ENCODE assay signal across 12 cellular contexts in genomic region chr9:17627641-17628040, GRCh38. TPM values are rescaled to one million over a fixed set of nuclear protein-coding genes. Genes with fewer than 3 reads are reported as not detected.
DNase-seq lines count a peak whose midpoint lies in the region; ATAC-seq and TF ChIP-seq lines count a peak whose summit lies in the region.
"Had no signal": no experiment of that assay in that cellular context is flagged by ENCODE, and none has a peak within 500 bp of the region (broad histone marks: within the 10 kb centered on the region; RNA-seq: fewer than 3 reads in every experiment).

No MANE protein-coding gene starts in this region.

- no peak overlapping the region for H3K27ac Mint-ChIP-seq in chondrocyte (ENCODE audit: unreplicated experiment)
- H3K27ac Mint-ChIP-seq: activated CD4-positive, alpha-beta T cell treated with anti-CD3 and anti-CD28 coated beads for 36 hours had no signal

- TF ChIP-seq POLR2A in right lobe of liver (IDR thresholded peaks at IDR 0.05): no peak

- no peaks in the 10 kb centered on the region for H3K9me3 Mint-ChIP-seq in chondrocyte (ENCODE audit: low read depth)

- H3K4me1 Mint-ChIP-seq in chondrocyte (ENCODE audit: low read depth): no peaks in the 10 kb centered on the region
- H3K4me1 Mint-ChIP-seq: activated CD4-positive, alpha-beta T cell treated with anti-CD3 and anti-CD28 coated beads for 36 hours had no signal

- H3K4me1 ChIP-seq in right lobe of liver: peaks cover 0 to 16% (median 5%) of the 10 kb centered on the region in 4 donors

- no peak overlapping the region for H3K4me3 Mint-ChIP-seq in chondrocyte (ENCODE audit: unreplicated experiment)
- H3K4me3 Mint-ChIP-seq: activated CD4-positive, alpha-beta T cell treated with anti-CD3 and anti-CD28 coated beads for 36 hours had no signal

- H3K27ac ChIP-seq in right lobe of liver: no peak overlapping the region

- no peak overlapping the region for H3K4me3 ChIP-seq in right lobe of liver

- H3K36me3 Mint-ChIP-seq in chondrocyte (ENCODE audit: low read depth): no peaks in the 10 kb centered on the region

- 33% methylated on average over 2 of the region's 3 CpGs for whole genome bisulfite sequencing in right lobe of liver (ENCODE audit: insufficient coverage, low coverage, low lambda C conversion rate, missing lambda C conversion rate)

- peak; percentile 69 for DNase-seq in H4 (ENCODE audit: low spot score)
- DNase-seq in NCI-H2029 treated with DMSO at 0.1 percent for 48 hours (lab: John Stamatoyannopoulos, UW): peak; percentile 70
- peak; percentile 81 for DNase-seq in NCI-H82 (lab: John Stamatoyannopoulos, UW)
- peak in 2 of 3 donors; percentile 56 to 64 for DNase-seq in right lobe of liver
- no peak for DNase-seq in chondrocyte (ENCODE audit: low spot score)
- DNase-seq: activated CD4-positive, alpha-beta T cell treated with anti-CD3 and anti-CD28 coated beads for 36 hours; activated T-cell treated with anti-CD3 and anti-CD28 coated beads, Interleukin-2, amount 50 U/mL, for 48 hours; midbrain; small intestine had no signal

- H3K27me3 Mint-ChIP-seq in chondrocyte (ENCODE audit: low read depth): peaks cover 7% of the 10 kb centered on the region
- H3K27me3 Mint-ChIP-seq: activated CD4-positive, alpha-beta T cell treated with anti-CD3 and anti-CD28 coated beads for 36 hours had no signal

- intact Hi-C loops in right lobe of liver (cut with DNase I): no loop called here

- no peaks in the 10 kb centered on the region for H3K9me3 ChIP-seq in right lobe of liver

- no peaks in the 10 kb centered on the region for H3K27me3 ChIP-seq in right lobe of liver

- H3K36me3 ChIP-seq in right lobe of liver: no peaks in the 10 kb centered on the region

- TF ChIP-seq CTCF in right lobe of liver (IDR thresholded peaks at IDR 0.05) (no peak), chondrocyte (IDR thresholded peaks at IDR 0.05) (no peak)

- peak; percentile 92 to 93 (median 93) for ATAC-seq in right lobe of liver
- no peak for ATAC-seq in GM21576 (IDR thresholded peaks at IDR 0.05; ENCODE audit: unreplicated experiment)
- no peak for ATAC-seq in GM21529 (IDR thresholded peaks at IDR 0.05; ENCODE audit: unreplicated experiment)
- ATAC-seq: activated CD4-positive, alpha-beta T cell treated with anti-CD3 and anti-CD28 coated beads for 36 hours had no signal

RNA-seq across cellular contexts. Expression of gene SH3GL2, which starts 48.8 kb away (rescaled TPM):
- 0.02 TPM in 1 of 2 replicates, not detected in the other for total RNA-seq in H4 (2014; rRNA removed; shearing (Covaris generic))
- under 1 TPM in 2 of 6 experiments, not detected in 4; 0.07 to 0.09 TPM for total RNA-seq in right lobe of liver
- total RNA-seq in chondrocyte: 0.07 TPM in 1 of 3 replicates, not detected in the others
- total RNA-seq: activated CD4-positive, alpha-beta T cell treated with anti-CD3 and anti-CD28 coated beads for 36 hours; T-helper 1 cell treated with Interleukin-12 subunit alpha and Interleukin-12 subunit beta and Interleukin-4 antibody, amounts not matched to agents 30 ng/mL and 1 ng/mL, for 36 hours had no signal

Comparison
In these comparisons a context has a peak if more than half of its experiments do, and no peak if none do; other contexts are left out.
1. ATAC-seq: peak in right lobe of liver (4 of 4); none in GM21576 (single experiment) and GM21529 (single experiment).